ENCODE assay signal across 10 cellular contexts in the genomic region with DNA sequence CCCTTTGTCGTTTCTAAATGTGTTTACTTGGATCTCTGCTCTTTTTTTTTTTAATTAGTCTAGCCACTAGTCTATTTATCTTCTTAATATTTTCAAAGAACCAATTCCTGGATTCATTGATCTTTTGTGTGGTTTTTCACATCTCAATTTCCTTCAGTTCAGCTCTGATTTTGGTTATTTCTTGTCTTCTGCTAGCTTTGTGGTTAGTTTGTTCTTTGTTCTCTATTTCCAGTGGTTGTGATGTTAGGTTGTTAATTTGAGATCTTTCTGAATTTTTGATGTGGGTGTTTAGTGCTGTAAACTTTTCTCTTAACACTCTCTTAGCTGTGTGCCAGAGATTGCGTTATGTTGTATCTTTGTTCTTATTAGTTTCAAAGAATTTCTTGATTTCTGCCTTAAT.
"Had no signal": no experiment of that assay in that cellular context is flagged by ENCODE, and none has a peak within 500 bp of the region (broad histone marks: within the 10 kb centered on the region; RNA-seq: fewer than 3 reads in every experiment).

No MANE protein-coding gene starts in this region.

- H3K4me2 ChIP-seq: GM23338 had no signal

- DNase-seq: H9, HFFc6, KG1 had no signal

- ATAC-seq: GM23338, HCT116, HepG2, K562 had no signal

- H3K27ac ChIP-seq: HL-60 had no signal

- H3K4me3 ChIP-seq: GM23338, K562 had no signal

- FAIRE-seq: H1, H54, HepG2, K562 had no signal

- H2AFZ ChIP-seq: GM23338 had no signal
